In genomic region chr3:24725514-24726255, GRCh38 we compare ENCODE assay signal across 32 cellular contexts.
"Had no signal": no experiment of that assay in that cellular context is flagged by ENCODE, and none has a peak within 500 bp of the region (broad histone marks: within the 10 kb centered on the region; RNA-seq: fewer than 3 reads in every experiment).

No MANE protein-coding gene starts in this region.

- H3K27me3 ChIP-seq: adrenal gland, body of pancreas, esophagus squamous epithelium, sigmoid colon, stomach, thyroid gland had no signal

- DNase-seq: activated CD4-positive, alpha-beta T cell treated with anti-CD3 and anti-CD28 coated beads for 4 hours; activated CD4-positive, alpha-beta T cell treated with anti-CD3 and anti-CD28 coated beads, Interleukin-2, amount 50 U/mL, for 4 hours; activated effector memory CD4-positive, alpha-beta T cell treated with anti-CD3 and anti-CD28 coated beads, Interleukin-2, amount 50 U/mL, for 16 hours; activated naive CD4-positive, alpha-beta T cell treated with anti-CD3 and anti-CD28 coated beads for 36 hours; activated naive CD8-positive, alpha-beta T cell treated with anti-CD3 and anti-CD28 coated beads for 36 hours; adrenal gland; aorta; body of pancreas; caudate nucleus; cortex of kidney; effector memory CD8-positive, alpha-beta T cell; esophagus squamous epithelium; left cardiac atrium; naive thymus-derived CD8-positive, alpha-beta T cell; nucleus accumbens; psoas muscle; sigmoid colon; small intestine; stimulated activated CD4-positive, alpha-beta T cell treated with anti-CD3 and anti-CD28 coated beads, Interleukin-1b, Interleukin-23, amount 100 ng/mL, for 48 hours; stimulated activated naive B cell treated with anti-CD40 and anti-IgM and Interleukin-4, amounts not matched to agents 10 μg/mL and 1 μg/mL and 100 μg/mL, for 72 hours; stomach; SW 1271; T-helper 9 cell; thyroid gland had no signal

- H3K27ac ChIP-seq: adrenal gland, body of pancreas, parathyroid adenoma, psoas muscle, sigmoid colon, stomach, thyroid gland, VCaP had no signal

- H3K36me3 ChIP-seq: adrenal gland, esophagus squamous epithelium, sigmoid colon, stomach, thyroid gland had no signal

- H3K4me3 Mint-ChIP-seq: activated naive CD4-positive, alpha-beta T cell treated with anti-CD3 and anti-CD28 coated beads for 36 hours; activated naive CD8-positive, alpha-beta T cell treated with anti-CD3 and anti-CD28 coated beads for 36 hours; effector memory CD8-positive, alpha-beta T cell; memory B cell; naive thymus-derived CD8-positive, alpha-beta T cell; neural crest cell; stimulated activated naive B cell treated with anti-CD40 and anti-IgM and Interleukin-4, amounts not matched to agents 10 μg/mL and 1 μg/mL and 100 μg/mL, for 72 hours; T-helper 1 cell treated with Interleukin-12 subunit alpha and Interleukin-12 subunit beta and Interleukin-4 antibody, amounts not matched to agents 30 μg/mL and 1 μg/mL, for 36 hours had no signal

- H3K9me3 ChIP-seq: adrenal gland, body of pancreas, esophagus squamous epithelium, psoas muscle, sigmoid colon, stomach, thyroid gland had no signal

- H3K9me3 Mint-ChIP-seq: activated naive CD4-positive, alpha-beta T cell treated with anti-CD3 and anti-CD28 coated beads for 36 hours; activated naive CD8-positive, alpha-beta T cell treated with anti-CD3 and anti-CD28 coated beads for 36 hours; neural crest cell; T-helper 1 cell treated with Interleukin-12 subunit alpha and Interleukin-12 subunit beta and Interleukin-4 antibody, amounts not matched to agents 30 μg/mL and 1 μg/mL, for 36 hours had no signal

- H3K27ac Mint-ChIP-seq: activated naive CD4-positive, alpha-beta T cell treated with anti-CD3 and anti-CD28 coated beads for 36 hours; activated naive CD8-positive, alpha-beta T cell treated with anti-CD3 and anti-CD28 coated beads for 36 hours; effector memory CD8-positive, alpha-beta T cell; memory B cell; naive thymus-derived CD8-positive, alpha-beta T cell; stimulated activated naive B cell treated with anti-CD40 and anti-IgM and Interleukin-4, amounts not matched to agents 10 μg/mL and 1 μg/mL and 100 μg/mL, for 72 hours; T-helper 1 cell treated with Interleukin-12 subunit alpha and Interleukin-12 subunit beta and Interleukin-4 antibody, amounts not matched to agents 30 μg/mL and 1 μg/mL, for 36 hours had no signal

- H2AFZ ChIP-seq: parathyroid adenoma had no signal

- ATAC-seq: body of pancreas; effector memory CD8-positive, alpha-beta T cell; left cardiac atrium; naive thymus-derived CD8-positive, alpha-beta T cell; psoas muscle; stimulated activated naive B cell treated with anti-CD40 and anti-IgM and Interleukin-4, amounts not matched to agents 10 μg/mL and 1 μg/mL and 100 μg/mL, for 72 hours had no signal

- H3K4me3 ChIP-seq: adrenal gland, body of pancreas, esophagus squamous epithelium, psoas muscle, sigmoid colon, stomach, thyroid gland had no signal

- H3K36me3 Mint-ChIP-seq: activated naive CD8-positive, alpha-beta T cell treated with anti-CD3 and anti-CD28 coated beads for 36 hours; memory B cell; naive thymus-derived CD8-positive, alpha-beta T cell; stimulated activated naive B cell treated with anti-CD40 and anti-IgM and Interleukin-4, amounts not matched to agents 10 μg/mL and 1 μg/mL and 100 μg/mL, for 72 hours had no signal

- H3K9ac ChIP-seq: parathyroid adenoma had no signal

- H3K4me1 Mint-ChIP-seq: activated naive CD8-positive, alpha-beta T cell treated with anti-CD3 and anti-CD28 coated beads for 36 hours; memory B cell; naive thymus-derived CD8-positive, alpha-beta T cell; neural crest cell; stimulated activated naive B cell treated with anti-CD40 and anti-IgM and Interleukin-4, amounts not matched to agents 10 μg/mL and 1 μg/mL and 100 μg/mL, for 72 hours had no signal

- H3K27me3 Mint-ChIP-seq: activated naive CD8-positive, alpha-beta T cell treated with anti-CD3 and anti-CD28 coated beads for 36 hours; effector memory CD8-positive, alpha-beta T cell had no signal

- H3K4me1 ChIP-seq: body of pancreas, parathyroid adenoma, sigmoid colon, stomach, thyroid gland had no signal

- H3K79me2 ChIP-seq: parathyroid adenoma had no signal

- FAIRE-seq: frontal cortex, islet of Langerhans, small intestine, TTC549 had no signal
